8 cellular contexts compared by ENCODE assay signal in genomic region chr20:16476032-16476431, GRCh38.
DNase-seq lines count a peak whose midpoint lies in the region; ATAC-seq and TF ChIP-seq lines count a peak whose summit lies in the region.

No MANE protein-coding gene starts in this region.

- H2AFZ ChIP-seq in OCI-LY7 (ENCODE audit: low read length), result no peak overlapping the region

- no peaks in the 10 kb centered on the region for H3K27me3 ChIP-seq in endodermal cell (ENCODE audit: control insufficient read depth, insufficient read depth, low read length, poor library complexity, severe bottlenecking)

- no peak overlapping the region for H3K4me3 Mint-ChIP-seq in endodermal cell
- no peak overlapping the region for H3K4me3 Mint-ChIP-seq in mesothelial cell of epicardium
- H3K4me3 Mint-ChIP-seq in activated naive CD8-positive, alpha-beta T cell treated with anti-CD3 and anti-CD28 coated beads for 36 hours, result no peak overlapping the region

- POLR2A ChIA-PET in OCI-LY7 (lab: Charles Lee), result interaction anchor here (0.9 to 1.3 kb wide), 4 partner anchors 15 to 764 kb away, joined by 3 read pairs; no protein-coding TSS in a partner anchor

- no peaks in the 10 kb centered on the region for H3K36me3 ChIP-seq in OCI-LY7 (ENCODE audit: insufficient read depth, low read length)
- no peaks in the 10 kb centered on the region for H3K36me3 ChIP-seq in endodermal cell (ENCODE audit: control insufficient read depth, insufficient read depth, low read length)

- DNase-seq in AG20443 (ENCODE audit: low spot score) (peak; percentile 47), HuH-7.5 (ENCODE audit: low spot score) (peak; percentile 32), OCI-LY7 (ENCODE audit: low spot score) (peak; percentile 61), endodermal cell (no peak), mesothelial cell of epicardium (ENCODE audit: low spot score in 2 of 2, unreplicated experiment in 2 of 2) (no peak)
- DNase-seq in activated naive CD8-positive, alpha-beta T cell treated with anti-CD3 and anti-CD28 coated beads for 36 hours, result no peak

- H3K4me1 ChIP-seq in OCI-LY7 (ENCODE audit: insufficient read depth, low read length, poor library complexity, severe bottlenecking) (peaks cover 4% of the 10 kb centered on the region), endodermal cell (ENCODE audit: control insufficient read depth, insufficient read depth, low read length) (peaks cover 2% of the 10 kb centered on the region)

- H3K4me3 ChIP-seq in OCI-LY7 (ENCODE audit: low read depth, low read length, poor library complexity, severe bottlenecking), result no peak overlapping the region
- H3K4me3 ChIP-seq in endodermal cell (ENCODE audit: low read length), result no peak overlapping the region

- intact Hi-C loops in OCI-LY7 (cut with micrococcal nuclease; ENCODE audit: unreplicated experiment), result loop anchor here (5.0 to 10.0 kb wide), 3 partner anchors 431 to 769 kb away; no protein-coding TSS in a partner anchor

- H4K20me1 ChIP-seq in OCI-LY7 (ENCODE audit: insufficient read depth, low read length), result no peaks in the 10 kb centered on the region

- H3K4me1 Mint-ChIP-seq in endodermal cell (peaks cover 12% of the 10 kb centered on the region), mesothelial cell of epicardium (peaks cover 33% of the 10 kb centered on the region)
- H3K4me1 Mint-ChIP-seq in activated naive CD8-positive, alpha-beta T cell treated with anti-CD3 and anti-CD28 coated beads for 36 hours, result peaks cover 6% of the 10 kb centered on the region

- ATAC-seq in GM18858 (IDR thresholded peaks at IDR 0.05; ENCODE audit: unreplicated experiment) (peak; percentile 80), GM21367 (IDR thresholded peaks at IDR 0.05; ENCODE audit: unreplicated experiment) (no peak)

- 29% methylated on average over 2 of the region's 3 CpGs; no CpG with 5 or more reads in 1 of the 2 experiments for WGBS in endodermal cell (ENCODE audit: insufficient coverage in 1 of 2, insufficient read length in 1 of 2), 2 experiments

- H3K4me2 ChIP-seq in OCI-LY7 (ENCODE audit: low read length), result no peak overlapping the region

- no peaks in the 10 kb centered on the region for H3K79me2 ChIP-seq in OCI-LY7 (ENCODE audit: insufficient read depth, low read depth, low read length)

- H3K27ac ChIP-seq in OCI-LY7 (ENCODE audit: low read depth, low read length, poor library complexity, severe bottlenecking) (no peak overlapping the region), endodermal cell (ENCODE audit: low read depth, low read length) (no peak overlapping the region)

- H3K9me3 Mint-ChIP-seq in endodermal cell (no peaks in the 10 kb centered on the region), mesothelial cell of epicardium (peaks cover 5% of the 10 kb centered on the region)
- H3K9me3 Mint-ChIP-seq in activated naive CD8-positive, alpha-beta T cell treated with anti-CD3 and anti-CD28 coated beads for 36 hours, result peaks cover 2% of the 10 kb centered on the region

- H3K27ac Mint-ChIP-seq in endodermal cell, result no peak overlapping the region
- H3K27ac Mint-ChIP-seq in mesothelial cell of epicardium, result peak overlapping the region; percentile 92
- H3K27ac Mint-ChIP-seq in activated naive CD8-positive, alpha-beta T cell treated with anti-CD3 and anti-CD28 coated beads for 36 hours, result no peak overlapping the region

- TF ChIP-seq CTCF in OCI-LY7 (conservative IDR thresholded peaks at IDR 0.05; ENCODE audit: low read length), result peak; percentile 90
- TF ChIP-seq CTCF in endodermal cell (conservative IDR thresholded peaks at IDR 0.05), result peak; percentile 81
- TF ChIP-seq CTCF in mesothelial cell of epicardium (IDR thresholded peaks at IDR 0.05; ENCODE audit: unreplicated experiment), result peak; percentile 73

- H3K27me3 Mint-ChIP-seq in endodermal cell (ENCODE audit: insufficient read depth) (no peaks in the 10 kb centered on the region), mesothelial cell of epicardium (ENCODE audit: low read depth) (no peaks in the 10 kb centered on the region)
- H3K27me3 Mint-ChIP-seq in activated naive CD8-positive, alpha-beta T cell treated with anti-CD3 and anti-CD28 coated beads for 36 hours, result no peaks in the 10 kb centered on the region

- no TSS peak for BruUV-seq in OCI-LY7 (replicated peaks; lab: Mats Ljungman, UMichigan)

- H3K9me3 ChIP-seq in OCI-LY7 (ENCODE audit: low read length), result no peaks in the 10 kb centered on the region
- H3K9me3 ChIP-seq in endodermal cell (ENCODE audit: control insufficient read depth, low read length), result no peaks in the 10 kb centered on the region

- H3K9ac ChIP-seq in endodermal cell (ENCODE audit: extremely low read depth, low read length, poor library complexity, severe bottlenecking), result no peak overlapping the region

- no peaks in the 10 kb centered on the region for H3K9me2 ChIP-seq in OCI-LY7 (ENCODE audit: insufficient read depth, low read length)

- CTCF ChIA-PET in OCI-LY7 (lab: Charles Lee; ENCODE audit: unreplicated experiment), result interaction anchor here (0.9 kb wide), 1 partner anchor 542 kb away, joined by 4 read pairs; no protein-coding TSS in a partner anchor

- H3K36me3 Mint-ChIP-seq in endodermal cell (ENCODE audit: low read depth), result peaks cover 13% of the 10 kb centered on the region
- peaks cover 5% of the 10 kb centered on the region for H3K36me3 Mint-ChIP-seq in mesothelial cell of epicardium
- peaks cover 4% of the 10 kb centered on the region for H3K36me3 Mint-ChIP-seq in activated naive CD8-positive, alpha-beta T cell treated with anti-CD3 and anti-CD28 coated beads for 36 hours

Comparison
In these comparisons a context has a peak if more than half of its experiments do, and no peak if none do; other contexts are left out.
1. DNase-seq: peak in AG20443 (single experiment), HuH-7.5 (single experiment) and OCI-LY7 (single experiment); none in endodermal cell (single experiment), mesothelial cell of epicardium (0 of 2) and activated naive CD8-positive, alpha-beta T cell treated with anti-CD3 and anti-CD28 coated beads for 36 hours (single experiment).
2. Peak in every context shown above with its lines, with median percentiles within 50 percentile points of each other: CTCF ChIP-seq.